Comparison of ENCODE assay signal across 1 cellular context in genomic region chr7:158568974-158569857, GRCh38.
TF ChIP-seq lines count a peak whose summit lies in the region.

No MANE protein-coding gene starts in this region.

TF ChIP-seq in GM23338, 12 proteins besides CTCF, POLR2A, EP300 and RAD21 (continued from another document):
- TF ChIP-seq JUNB (IDR thresholded peaks at IDR 0.05; ENCODE audit: unreplicated experiment) (no peak), STAT1 (IDR thresholded peaks at IDR 0.05; ENCODE audit: unreplicated experiment) (no peak), NANOG (IDR thresholded peaks at IDR 0.05; ENCODE audit: borderline replicate concordance) (no peak), POLR2AphosphoS5 (IDR thresholded peaks at IDR 0.05; ENCODE audit: low read depth) (no peak), ETS1 (IDR thresholded peaks at IDR 0.05) (no peak), CREB1 (CRISPR knock-in tag; IDR thresholded peaks at IDR 0.05; ENCODE audit: low read depth) (no peak), ZNF331 (CRISPR knock-in tag; IDR thresholded peaks at IDR 0.05; ENCODE audit: low read depth) (no peak), REST (IDR thresholded peaks at IDR 0.05; ENCODE audit: unreplicated experiment) (no peak), ZNF114 (CRISPR knock-in tag; IDR thresholded peaks at IDR 0.05) (no peak), EZH2phosphoT487 (IDR thresholded peaks at IDR 0.05; ENCODE audit: unreplicated experiment) (no peak)
- TF ChIP-seq, protein P1, sequence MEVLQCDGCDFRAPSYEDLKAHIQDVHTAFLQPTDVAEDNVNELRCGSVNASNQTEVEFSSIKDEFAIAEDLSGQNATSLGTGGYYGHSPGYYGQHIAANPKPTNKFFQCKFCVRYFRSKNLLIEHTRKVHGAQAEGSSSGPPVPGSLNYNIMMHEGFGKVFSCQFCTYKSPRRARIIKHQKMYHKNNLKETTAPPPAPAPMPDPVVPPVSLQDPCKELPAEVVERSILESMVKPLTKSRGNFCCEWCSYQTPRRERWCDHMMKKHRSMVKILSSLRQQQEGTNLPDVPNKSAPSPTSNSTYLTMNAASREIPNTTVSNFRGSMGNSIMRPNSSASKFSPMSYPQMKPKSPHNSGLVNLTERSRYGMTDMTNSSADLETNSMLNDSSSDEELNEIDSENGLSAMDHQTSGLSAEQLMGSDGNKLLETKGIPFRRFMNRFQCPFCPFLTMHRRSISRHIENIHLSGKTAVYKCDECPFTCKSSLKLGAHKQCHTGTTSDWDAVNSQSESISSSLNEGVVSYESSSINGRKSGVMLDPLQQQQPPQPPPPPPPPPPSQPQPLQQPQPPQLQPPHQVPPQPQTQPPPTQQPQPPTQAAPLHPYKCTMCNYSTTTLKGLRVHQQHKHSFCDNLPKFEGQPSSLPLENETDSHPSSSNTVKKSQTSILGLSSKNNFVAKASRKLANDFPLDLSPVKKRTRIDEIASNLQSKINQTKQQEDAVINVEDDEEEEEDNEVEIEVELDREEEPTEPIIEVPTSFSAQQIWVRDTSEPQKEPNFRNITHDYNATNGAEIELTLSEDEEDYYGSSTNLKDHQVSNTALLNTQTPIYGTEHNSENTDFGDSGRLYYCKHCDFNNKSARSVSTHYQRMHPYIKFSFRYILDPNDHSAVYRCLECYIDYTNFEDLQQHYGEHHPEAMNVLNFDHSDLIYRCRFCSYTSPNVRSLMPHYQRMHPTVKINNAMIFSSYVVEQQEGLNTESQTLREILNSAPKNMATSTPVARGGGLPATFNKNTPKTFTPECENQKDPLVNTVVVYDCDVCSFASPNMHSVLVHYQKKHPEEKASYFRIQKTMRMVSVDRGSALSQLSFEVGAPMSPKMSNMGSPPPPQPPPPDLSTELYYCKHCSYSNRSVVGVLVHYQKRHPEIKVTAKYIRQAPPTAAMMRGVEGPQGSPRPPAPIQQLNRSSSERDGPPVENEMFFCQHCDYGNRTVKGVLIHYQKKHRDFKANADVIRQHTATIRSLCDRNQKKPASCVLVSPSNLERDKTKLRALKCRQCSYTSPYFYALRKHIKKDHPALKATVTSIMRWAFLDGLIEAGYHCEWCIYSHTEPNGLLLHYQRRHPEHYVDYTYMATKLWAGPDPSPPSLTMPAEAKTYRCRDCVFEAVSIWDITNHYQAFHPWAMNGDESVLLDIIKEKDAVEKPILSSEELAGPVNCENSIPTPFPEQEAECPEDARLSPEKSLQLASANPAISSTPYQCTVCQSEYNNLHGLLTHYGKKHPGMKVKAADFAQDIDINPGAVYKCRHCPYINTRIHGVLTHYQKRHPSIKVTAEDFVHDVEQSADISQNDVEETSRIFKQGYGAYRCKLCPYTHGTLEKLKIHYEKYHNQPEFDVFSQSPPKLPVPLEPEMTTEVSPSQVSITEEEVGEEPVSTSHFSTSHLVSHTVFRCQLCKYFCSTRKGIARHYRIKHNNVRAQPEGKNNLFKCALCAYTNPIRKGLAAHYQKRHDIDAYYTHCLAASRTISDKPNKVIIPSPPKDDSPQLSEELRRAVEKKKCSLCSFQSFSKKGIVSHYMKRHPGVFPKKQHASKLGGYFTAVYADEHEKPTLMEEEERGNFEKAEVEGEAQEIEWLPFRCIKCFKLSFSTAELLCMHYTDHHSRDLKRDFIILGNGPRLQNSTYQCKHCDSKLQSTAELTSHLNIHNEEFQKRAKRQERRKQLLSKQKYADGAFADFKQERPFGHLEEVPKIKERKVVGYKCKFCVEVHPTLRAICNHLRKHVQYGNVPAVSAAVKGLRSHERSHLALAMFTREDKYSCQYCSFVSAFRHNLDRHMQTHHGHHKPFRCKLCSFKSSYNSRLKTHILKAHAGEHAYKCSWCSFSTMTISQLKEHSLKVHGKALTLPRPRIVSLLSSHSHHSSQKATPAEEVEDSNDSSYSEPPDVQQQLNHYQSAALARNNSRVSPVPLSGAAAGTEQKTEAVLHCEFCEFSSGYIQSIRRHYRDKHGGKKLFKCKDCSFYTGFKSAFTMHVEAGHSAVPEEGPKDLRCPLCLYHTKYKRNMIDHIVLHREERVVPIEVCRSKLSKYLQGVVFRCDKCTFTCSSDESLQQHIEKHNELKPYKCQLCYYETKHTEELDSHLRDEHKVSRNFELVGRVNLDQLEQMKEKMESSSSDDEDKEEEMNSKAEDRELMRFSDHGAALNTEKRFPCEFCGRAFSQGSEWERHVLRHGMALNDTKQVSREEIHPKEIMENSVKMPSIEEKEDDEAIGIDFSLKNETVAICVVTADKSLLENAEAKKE (CRISPR knock-in tag; IDR thresholded peaks at IDR 0.05), result no peak
